Comparison of ENCODE assay signal across 9 cellular contexts in the genomic region with DNA sequence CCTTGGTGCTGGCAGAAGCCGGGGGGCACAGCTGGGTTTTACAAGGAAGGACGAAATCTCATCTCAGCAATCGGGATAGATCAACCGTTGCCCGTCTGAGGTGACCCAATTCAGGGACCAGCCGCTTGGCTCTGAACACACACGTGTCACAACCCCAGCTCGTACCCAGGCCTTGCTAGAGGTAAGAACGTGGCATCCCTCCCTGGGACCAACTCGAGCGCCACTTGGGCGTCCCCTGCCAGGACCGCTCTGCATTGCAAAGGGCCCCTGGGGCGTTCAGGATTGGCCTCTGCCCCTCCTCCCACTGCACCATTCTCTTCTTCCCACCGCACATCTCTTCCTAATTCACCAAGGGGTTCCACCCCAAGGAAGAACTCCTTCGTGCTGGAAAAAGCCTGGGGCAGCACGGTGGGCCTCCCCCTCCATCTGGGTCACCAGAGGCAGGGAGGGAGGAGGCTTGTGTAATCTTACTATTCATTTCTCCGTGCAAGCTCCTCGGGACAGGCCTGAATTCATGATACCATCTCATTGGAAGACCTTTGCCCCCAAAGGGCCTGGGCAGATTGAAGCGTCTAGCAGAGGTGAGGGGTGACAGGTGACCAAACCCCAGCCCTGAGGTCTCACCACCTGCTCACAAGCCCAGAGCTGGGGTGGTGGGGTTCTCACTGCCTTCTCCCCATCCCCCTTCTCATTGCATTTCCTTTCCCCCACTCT.
DNase-seq lines count a peak whose midpoint lies in the region; ATAC-seq and TF ChIP-seq lines count a peak whose summit lies in the region.
"Had no signal": no experiment of that assay in that cellular context is flagged by ENCODE, and none has a peak within 500 bp of the region (broad histone marks: within the 10 kb centered on the region; RNA-seq: fewer than 3 reads in every experiment).

No MANE protein-coding gene starts in this region.

- H3K9me2 ChIP-seq in MM.1S (replicated peaks; ENCODE audit: insufficient read depth, low read length), result no peaks in the 10 kb centered on the region

- peaks cover 27% of the 10 kb centered on the region for H3K4me1 Mint-ChIP-seq in neural progenitor cell

- DNase-seq in AG04450 (ENCODE audit: low read depth, low spot score), result no peak
- no peak for DNase-seq in MM.1S
- DNase-seq in neural progenitor cell (ENCODE audit: low spot score), result peak; percentile 46
- no peak for DNase-seq in DMS79 treated with DMSO at 0.1 percent for 48 hours (lab: John Stamatoyannopoulos, UW)
- DNase-seq in activated naive CD4-positive, alpha-beta T cell (lab: John Stamatoyannopoulos, UW), result no peak
- no peak for DNase-seq in NCI-H510A treated with DMSO at 0.1 percent for 48 hours (lab: John Stamatoyannopoulos, UW)

- H3K4me1 ChIP-seq in MM.1S (ENCODE audit: low read length), result no peaks in the 10 kb centered on the region
- peaks cover 33% of the 10 kb centered on the region for H3K4me1 ChIP-seq in neural progenitor cell

- H3K9ac ChIP-seq in MM.1S (ENCODE audit: low read length), result no peak overlapping the region
- no peak overlapping the region for H3K9ac ChIP-seq in neural progenitor cell

- H3K27ac Mint-ChIP-seq in neural progenitor cell, result peak overlapping the region; percentile 26

- H3K4me3 ChIP-seq in AG04450 (ENCODE audit: low read depth, low read length), result peak overlapping the region; percentile 50
- H3K4me3 ChIP-seq in MM.1S (ENCODE audit: low read length), result peak overlapping the region; percentile 45; the same call in 1 of the 2 replicates
- peak overlapping the region; percentile 3 for H3K4me3 ChIP-seq in neural progenitor cell

- H3F3A ChIP-seq in MM.1S (ENCODE audit: insufficient read depth, low read length), result no peaks in the 10 kb centered on the region
- peaks cover 8% of the 10 kb centered on the region for H3F3A ChIP-seq in neural progenitor cell (ENCODE audit: low read depth)

- peak overlapping the region; percentile 67; the same call in 1 of the 2 replicates for H3K4me2 ChIP-seq in MM.1S (ENCODE audit: low read depth, low read length)
- peak overlapping the region; percentile 42 for H3K4me2 ChIP-seq in neural progenitor cell

- peak overlapping the region; percentile 19 for H3K4me3 Mint-ChIP-seq in neural progenitor cell

- H3K9me3 Mint-ChIP-seq in neural progenitor cell, result peaks cover 2% of the 10 kb centered on the region
- H3K9me3 Mint-ChIP-seq: stimulated activated naive CD8-positive, alpha-beta T cell treated with anti-CD3 and anti-CD28 coated beads, Interleukin-15, Interleukin-2, amounts not matched to agents 100 ng/mL and 50 ng/mL, for 24 hours had no signal

- H4K20me1 ChIP-seq in MM.1S (ENCODE audit: insufficient read depth, low read length) (no peaks in the 10 kb centered on the region), neural progenitor cell (ENCODE audit: low read depth) (no peaks in the 10 kb centered on the region)

- H2AFZ ChIP-seq in MM.1S (ENCODE audit: low read length) (peak overlapping the region; percentile 71), neural progenitor cell (replicated peaks) (peak overlapping the region; percentile 89)

- POLR2A ChIA-PET in AG04450 (lab: Yijun Ruan, JAX), result no interaction called here

- H3K79me2 ChIP-seq in MM.1S (ENCODE audit: low read length) (no peaks in the 10 kb centered on the region), neural progenitor cell (ENCODE audit: low read depth) (no peaks in the 10 kb centered on the region)

- H3K9me3 ChIP-seq in AG04450 (ENCODE audit: control insufficient read depth, insufficient read depth, low read length) (no peaks in the 10 kb centered on the region), MM.1S (replicated peaks; ENCODE audit: insufficient read depth, low read length) (no peaks in the 10 kb centered on the region), neural progenitor cell (ENCODE audit: low read depth) (no peaks in the 10 kb centered on the region)

- H3K36me3 Mint-ChIP-seq in neural progenitor cell, result no peaks in the 10 kb centered on the region

- H3K36me3 ChIP-seq in MM.1S (replicated peaks; ENCODE audit: insufficient read depth, low read length), result no peaks in the 10 kb centered on the region
- H3K36me3 ChIP-seq in neural progenitor cell, result no peaks in the 10 kb centered on the region

- CTCF ChIA-PET in AG04450 (lab: Charles Lee), result interaction anchor here (0.6 to 7.0 kb wide), 51 partner anchors 8 to 1269 kb away, joined by 3 to 95 read pairs (median 3); no protein-coding TSS in a partner anchor

- TF ChIP-seq CTCF in AG04450 (IDR thresholded peaks at IDR 0.05; ENCODE audit: low read depth, low read length) (no peak), MM.1S (IDR thresholded peaks at IDR 0.05; ENCODE audit: low read length) (no peak), neural progenitor cell (IDR thresholded peaks at IDR 0.05) (no peak)

- H3K27me3 ChIP-seq in AG04450 (ENCODE audit: control insufficient read depth, insufficient read depth, low read length) (peaks cover 6% of the 10 kb centered on the region), MM.1S (replicated peaks; ENCODE audit: insufficient read depth, low read length) (no peaks in the 10 kb centered on the region), neural progenitor cell (no peaks in the 10 kb centered on the region)

- H3K27me3 Mint-ChIP-seq in neural progenitor cell (ENCODE audit: insufficient read depth, low read depth), result peaks cover 6% of the 10 kb centered on the region

- ATAC-seq in esophagus mucosa, result peak; percentile 2
- ATAC-seq in GM18511 (IDR thresholded peaks at IDR 0.05; ENCODE audit: unreplicated experiment), result no peak

- no peak overlapping the region for H3K27ac ChIP-seq in AG04450 (ENCODE audit: low read depth, low read length)
- H3K27ac ChIP-seq in MM.1S (ENCODE audit: low read length), result no peak overlapping the region
- H3K27ac ChIP-seq in neural progenitor cell, result no peak overlapping the region
